13 cellular contexts compared by ENCODE assay signal in genomic region chr10:1045415-1045814, GRCh38. TPM values are rescaled to one million over a fixed set of nuclear protein-coding genes. Genes with fewer than 3 reads are reported as not detected.
DNase-seq lines count a peak whose midpoint lies in the region; ATAC-seq and TF ChIP-seq lines count a peak whose summit lies in the region.
"Had no signal": no experiment of that assay in that cellular context is flagged by ENCODE, and none has a peak within 500 bp of the region (broad histone marks: within the 10 kb centered on the region; RNA-seq: fewer than 3 reads in every experiment).

No MANE protein-coding gene starts in this region.

- H3K36me3 ChIP-seq in Caco-2 (ENCODE audit: control insufficient read depth, insufficient read depth, low read length) (peaks cover 4% of the 10 kb centered on the region; the same call in 1 of the 2 replicates), Karpas-422 (ENCODE audit: insufficient read depth, low read length) (peaks cover 43% of the 10 kb centered on the region), brain microvascular endothelial cell (replicated peaks) (peaks cover 28% of the 10 kb centered on the region), neuron (ENCODE audit: insufficient read depth, low read length) (peaks cover 59% of the 10 kb centered on the region)

- H3K9ac ChIP-seq in Karpas-422 (ENCODE audit: low read length), result peak overlapping the region; percentile 36

- no TSS peak for BruUV-seq in Caco-2 (replicated peaks; lab: Mats Ljungman, UMichigan)

- H3K27ac Mint-ChIP-seq in Caco-2 (ENCODE audit: unreplicated experiment), result peak overlapping the region; percentile 30

- no peaks in the 10 kb centered on the region for H3K9me3 Mint-ChIP-seq in Caco-2 (ENCODE audit: unreplicated experiment)

- peaks cover 33% of the 10 kb centered on the region for H4K20me1 ChIP-seq in Karpas-422 (ENCODE audit: insufficient read depth, low read depth, low read length)

- peak overlapping the region; percentile 79 for H3K27ac ChIP-seq in Karpas-422 (ENCODE audit: low read length)
- H3K27ac ChIP-seq in brain microvascular endothelial cell, result no peak overlapping the region

- no peak for TF ChIP-seq CTCF in Caco-2 (IDR thresholded peaks at IDR 0.05; ENCODE audit: insufficient read depth in 1 of 2, low read depth in 1 of 2, low read length in 1 of 2, severe bottlenecking in 1 of 2, unreplicated experiment in 1 of 2)
- TF ChIP-seq CTCF in brain microvascular endothelial cell (IDR thresholded peaks at IDR 0.05; ENCODE audit: low read depth, low read length, missing control alignments), result no peak

- no peaks in the 10 kb centered on the region for H3K27me3 Mint-ChIP-seq in Caco-2 (ENCODE audit: insufficient read depth, unreplicated experiment)

- in situ Hi-C loops in brain microvascular endothelial cell (cut with HindIII; ENCODE audit: low pct_ligation_motif_present, low sequenced_read_pairs), result no loop called here

- intact Hi-C loops in Caco-2 (cut with micrococcal nuclease; ENCODE audit: unreplicated experiment), result no loop called here

- no peak for DNase-seq in Caco-2
- no peak for DNase-seq in Karpas-422
- DNase-seq in brain microvascular endothelial cell, result no peak
- no peak for DNase-seq in NCI-H748 treated with DMSO at 0.1 percent for 48 hours (lab: John Stamatoyannopoulos, UW)
- DNase-seq in NOMO-1 (lab: John Stamatoyannopoulos, UW; ENCODE audit: unreplicated experiment in 2 of 2), result no peak
- DNase-seq in activated gamma-delta T cell treated with Interleukin-2 at 50 U/mL for 16 hours, result no peak
- DNase-seq: dermis blood vessel endothelial cell, EL, NCI-H2029, SIG-M5 had no signal

- no peak for ATAC-seq in HG03460 (IDR thresholded peaks at IDR 0.05; ENCODE audit: unreplicated experiment)

- POLR2A ChIA-PET in Caco-2 (lab: Charles Lee), result no interaction called here

- H3K4me1 Mint-ChIP-seq in Caco-2 (ENCODE audit: low read depth, unreplicated experiment), result peaks cover 31% of the 10 kb centered on the region

- peaks cover 47% of the 10 kb centered on the region for H3K79me2 ChIP-seq in Karpas-422 (ENCODE audit: low read length)

- no peaks in the 10 kb centered on the region for H3K9me3 ChIP-seq in Caco-2
- H3K9me3 ChIP-seq in Karpas-422 (ENCODE audit: low read length), result no peaks in the 10 kb centered on the region
- no peaks in the 10 kb centered on the region for H3K9me3 ChIP-seq in neuron (ENCODE audit: low read length)

- peaks cover under 1% of the 10 kb centered on the region; the same call in 1 of the 2 replicates for H3K4me1 ChIP-seq in Caco-2
- H3K4me1 ChIP-seq in Karpas-422 (ENCODE audit: low read length), result peaks cover 53% of the 10 kb centered on the region
- H3K4me1 ChIP-seq in neuron (ENCODE audit: insufficient read depth, low read length), result peaks cover 26% of the 10 kb centered on the region

- peak overlapping the region; percentile 56 for H3K4me2 ChIP-seq in Karpas-422 (ENCODE audit: low read depth, low read length, poor library complexity, severe bottlenecking)

- CTCF ChIA-PET in Caco-2 (lab: Charles Lee), result no interaction called here

- no peak overlapping the region for H2AFZ ChIP-seq in Karpas-422 (ENCODE audit: low read length)
- H2AFZ ChIP-seq in neuron (ENCODE audit: low read depth, low read length), result no peak overlapping the region

- no peaks in the 10 kb centered on the region for H3K9me2 ChIP-seq in Karpas-422 (replicated peaks; ENCODE audit: insufficient read depth, low read length)

- H3K27me3 ChIP-seq in Caco-2 (replicated peaks; ENCODE audit: control insufficient read depth, insufficient read depth, low read length), result no peaks in the 10 kb centered on the region
- no peaks in the 10 kb centered on the region for H3K27me3 ChIP-seq in Karpas-422 (ENCODE audit: low read length)
- no peaks in the 10 kb centered on the region for H3K27me3 ChIP-seq in brain microvascular endothelial cell (replicated peaks)
- no peaks in the 10 kb centered on the region for H3K27me3 ChIP-seq in neuron (ENCODE audit: insufficient read depth, low read length)

- H3K36me3 Mint-ChIP-seq in Caco-2 (ENCODE audit: insufficient read depth, unreplicated experiment), result peaks cover 89% of the 10 kb centered on the region

- peak overlapping the region; percentile 40 for H3K4me3 Mint-ChIP-seq in Caco-2 (ENCODE audit: unreplicated experiment)

- H3K4me3 ChIP-seq in Caco-2 (ENCODE audit: low read depth, low read length) (no peak overlapping the region), Karpas-422 (ENCODE audit: low read length) (peak overlapping the region; percentile 53), brain microvascular endothelial cell (ENCODE audit: low read depth, low read length) (peak overlapping the region; percentile 55), neuron (ENCODE audit: low read length) (peak overlapping the region; percentile 45)

RNA-seq across cellular contexts. Expression of gene IDI1, which starts 3.5 kb away (rescaled TPM):
- total RNA-seq in Caco-2 (2022), result 121 and 133 TPM in 2 replicates
- total RNA-seq in Karpas-422 (2014; rRNA removed; shearing (Covaris generic); ENCODE audit: low replicate concordance), result 129 and 150 TPM in 2 replicates

RNA-seq across cellular contexts. Expression of gene WDR37, which starts 10.8 kb away (rescaled TPM):
- 20.6 and 22.9 TPM in 2 replicates for total RNA-seq in Caco-2 (2022)
- 13.3 and 15.2 TPM in 2 replicates for total RNA-seq in Karpas-422 (2014; rRNA removed; shearing (Covaris generic); ENCODE audit: low replicate concordance)

RNA-seq across cellular contexts. Expression of gene IDI2, which starts 19.8 kb away (rescaled TPM):
- total RNA-seq in Caco-2 (2022), result not detected in 2 replicates
- not detected in 2 replicates for total RNA-seq in Karpas-422 (2014; rRNA removed; shearing (Covaris generic); ENCODE audit: low replicate concordance)
- total RNA-seq: dermis blood vessel endothelial cell, posterior vena cava had no signal

RNA-seq across cellular contexts. Expression of gene GTPBP4, which starts 57.2 kb away (rescaled TPM):
- total RNA-seq in Caco-2 (2022), result 175 and 202 TPM in 2 replicates
- total RNA-seq in Karpas-422 (2014; rRNA removed; shearing (Covaris generic); ENCODE audit: low replicate concordance), result 41.2 and 45.3 TPM in 2 replicates
